ENCODE assay signal across 8 cellular contexts in the genomic region with DNA sequence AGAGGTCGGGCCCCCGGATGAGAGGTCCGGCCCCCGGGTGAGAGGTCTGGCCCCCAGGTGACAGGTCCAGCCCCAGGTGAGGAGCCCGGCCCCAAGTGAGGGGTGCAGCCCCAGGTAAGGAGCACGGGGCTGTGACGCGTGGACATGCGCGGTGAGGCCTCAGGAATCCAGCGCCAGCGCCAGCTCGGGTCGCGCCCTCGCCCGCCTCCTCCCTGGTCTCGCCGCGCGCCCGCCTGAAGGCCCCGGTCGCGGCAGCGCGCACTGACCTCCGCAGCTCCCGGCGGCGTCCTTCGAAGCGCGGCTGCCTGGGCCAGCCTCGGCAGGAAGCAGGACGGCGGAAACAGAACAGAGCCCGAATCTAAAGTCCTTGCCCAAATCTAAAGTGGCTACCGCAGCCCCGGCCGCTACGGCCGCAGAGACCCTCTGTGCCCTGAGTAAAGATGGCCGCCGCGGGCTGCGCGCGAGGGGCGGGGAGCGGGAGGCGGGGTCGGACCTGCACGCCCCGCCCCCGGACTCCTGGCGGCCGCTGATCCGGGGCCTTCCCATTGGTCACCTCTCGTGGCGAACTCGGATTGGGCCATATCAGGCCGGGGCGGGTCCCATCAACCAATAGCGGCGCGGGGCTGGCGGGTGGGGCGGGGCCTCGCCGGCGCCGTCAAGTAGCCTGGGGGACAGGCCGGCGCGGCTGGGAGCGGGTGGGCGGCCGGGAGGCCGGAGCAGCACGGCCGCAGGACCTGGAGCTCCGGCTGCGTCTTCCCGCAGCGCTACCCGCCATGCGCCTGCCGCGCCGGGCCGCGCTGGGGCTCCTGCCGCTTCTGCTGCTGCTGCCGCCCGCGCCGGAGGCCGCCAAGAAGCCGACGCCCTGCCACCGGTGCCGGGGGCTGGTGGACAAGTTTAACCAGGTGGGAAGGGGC. TPM values are rescaled to one million over a fixed set of nuclear protein-coding genes. Genes with fewer than 3 reads are reported as not detected.
DNase-seq lines count a peak whose midpoint lies in the region; ATAC-seq, FAIRE-seq and TF ChIP-seq lines count a peak whose summit lies in the region.

ALG12 (minus strand) TSS at position 442 of the 914 bp plus-strand sequence. CDS start 4,673 bp downstream, outside the sequence.
CRELD2 (plus strand) TSS at position 638 of the 914 bp plus-strand sequence; CDS start at position 774, 136 bp downstream.

- peak within 1 kb of the TSS; percentile 89 for H3K4me3 ChIP-seq in HUES64 (ENCODE audit: low read length)
- peak within 1 kb of the TSS; percentile 92 for H3K4me3 ChIP-seq in OCI-LY3 (ENCODE audit: low read length)

- no peak for FAIRE-seq in D721Med (lab: Jason Lieb, UNC)

- H3K9me3 ChIP-seq in HUES64 (ENCODE audit: insufficient read depth, low read depth, low read length) (no peaks in the 10 kb centered on the region), OCI-LY3 (ENCODE audit: insufficient read depth, low read length) (no peaks in the 10 kb centered on the region)

- H3K4me3 Mint-ChIP-seq in endothelial cell (ENCODE audit: unreplicated experiment) = peak within 1 kb of the TSS; percentile 91

- peaks cover 19% of the 10 kb centered on the region for H3K36me3 ChIP-seq in HUES64 (ENCODE audit: insufficient read depth, low read length)
- no peaks in the 10 kb centered on the region for H3K36me3 ChIP-seq in OCI-LY3 (replicated peaks; ENCODE audit: low read depth, low read length)

- no peaks in the 10 kb centered on the region for H3K27me3 ChIP-seq in HUES64 (ENCODE audit: insufficient read depth, low read length)
- H3K27me3 ChIP-seq in OCI-LY3 (ENCODE audit: low read depth, low read length) = no peaks in the 10 kb centered on the region

- under 1% methylated on average over 103 of the region's 103 CpGs for WGBS in HUES64

- H3K27me3 Mint-ChIP-seq in endothelial cell (ENCODE audit: unreplicated experiment) = peaks cover 4% of the 10 kb centered on the region

- H3K4me1 Mint-ChIP-seq in endothelial cell (ENCODE audit: unreplicated experiment) = peaks cover 29% of the 10 kb centered on the region

- H3K4me1 ChIP-seq in HUES64 (ENCODE audit: insufficient read depth, low read length) = no peaks in the 10 kb centered on the region
- peaks cover 9% of the 10 kb centered on the region; the same call in 1 of the 2 replicates for H3K4me1 ChIP-seq in OCI-LY3 (ENCODE audit: low read length)

- peak within 1 kb of the TSS; percentile 97 for H3K27ac ChIP-seq in HUES64 (ENCODE audit: low read depth, low read length)
- H3K27ac ChIP-seq in OCI-LY3 (ENCODE audit: low read length) = peak within 1 kb of the TSS; percentile 47

- TF ChIP-seq CTCF in D721Med (IDR thresholded peaks at IDR 0.05; ENCODE audit: insufficient read depth, missing control alignments) (no peak), OCI-LY3 (IDR thresholded peaks at IDR 0.05; ENCODE audit: low read depth, low read length) (no peak), endothelial cell (IDR thresholded peaks at IDR 0.05; ENCODE audit: unreplicated experiment) (no peak)

- peaks cover 13% of the 10 kb centered on the region for H3K36me3 Mint-ChIP-seq in endothelial cell (ENCODE audit: low read depth, unreplicated experiment)

- H3K9ac ChIP-seq in HUES64 (ENCODE audit: low read depth, low read length) (peak within 1 kb of the TSS; percentile 93), OCI-LY3 (ENCODE audit: low read length) (peak within 1 kb of the TSS; percentile 73)

- ATAC-seq in GM21447 (IDR thresholded peaks at IDR 0.05; ENCODE audit: unreplicated experiment) = peak; percentile 90

- H2AFZ ChIP-seq in OCI-LY3 (ENCODE audit: low read depth, low read length) = peak within 1 kb of the TSS; percentile 42; the same call in 1 of the 2 replicates

- H3K27ac Mint-ChIP-seq in endothelial cell (ENCODE audit: unreplicated experiment) = peak within 1 kb of the TSS; percentile 68

- no peaks in the 10 kb centered on the region for H4K20me1 ChIP-seq in OCI-LY3 (ENCODE audit: insufficient read depth, low read length)

- no peaks in the 10 kb centered on the region for H3K79me2 ChIP-seq in OCI-LY3 (ENCODE audit: low read length)

- peak within 1 kb of the TSS; percentile 87 for H3K4me2 ChIP-seq in OCI-LY3 (ENCODE audit: low read length)

- DNase-seq in D721Med (ENCODE audit: insufficient read length, low spot score) (peak; percentile 79), endothelial cell (ENCODE audit: low spot score) (peak; percentile 99), midbrain (lab: John Stamatoyannopoulos, UW) (peak; percentile 97)
- peak; percentile 98 for DNase-seq in activated CD8-positive, alpha-beta memory T cell treated with anti-CD3 and anti-CD28 coated beads, Interleukin-2, amount 50 U/mL, for 48 hours
- peak; percentile 94 to 96 for DNase-seq in stimulated activated CD8-positive, alpha-beta memory T cell treated with anti-CD3 and anti-CD28 coated beads, Interleukin-15, amount 100 ng/mL, for 48 hours (ENCODE audit: low read depth in 2 of 2)

- no peaks in the 10 kb centered on the region for H3K9me3 Mint-ChIP-seq in endothelial cell (ENCODE audit: unreplicated experiment)

RNA-seq across cellular contexts. Expression of gene ALG12, which starts in this region (rescaled TPM):
- polyA plus RNA-seq in HUES64 (2013, experiment 1 of 2) = 13.5 TPM
- polyA plus RNA-seq in HUES64 (2013, experiment 2 of 2) = 15.2 TPM
- total RNA-seq in endothelial cell (ENCODE audit: unreplicated experiment) = 23.2 TPM

RNA-seq across cellular contexts. Expression of gene CRELD2, which starts in this region (rescaled TPM):
- polyA plus RNA-seq in HUES64 (2013, experiment 1 of 2) = 26.5 TPM
- 22.8 TPM for polyA plus RNA-seq in HUES64 (2013, experiment 2 of 2)
- 207 TPM for total RNA-seq in endothelial cell (ENCODE audit: unreplicated experiment)

Comparison
In these comparisons a context has a peak if more than half of its experiments do, and no peak if none do; other contexts are left out.
1. Peak in every context shown above with its lines: DNase-seq, ATAC-seq, H3K4me3 ChIP-seq and H3K27ac ChIP-seq.